ENCODE assay signal across 1 cellular context in the genomic region with DNA sequence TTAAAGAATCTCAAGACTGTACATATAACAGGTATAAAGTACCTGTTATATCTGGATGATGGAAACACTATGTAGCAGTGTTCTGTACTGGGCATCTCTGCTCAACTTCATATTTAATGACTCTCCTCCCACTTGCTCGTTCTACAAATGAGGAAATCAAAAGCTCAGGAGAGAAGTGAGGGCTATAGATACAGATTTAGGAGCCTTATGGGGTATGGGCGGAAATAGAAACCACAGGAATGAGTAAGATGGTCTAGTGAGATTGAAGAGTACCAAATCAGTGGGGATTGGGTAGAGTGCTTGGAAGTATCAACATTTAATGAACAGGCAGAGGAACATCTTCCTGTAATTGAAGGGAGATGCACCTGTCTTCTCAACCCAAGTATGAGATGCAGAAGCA.
TF ChIP-seq lines count a peak whose summit lies in the region.

No MANE protein-coding gene starts in this region.

TF ChIP-seq in HepG2, 621 proteins besides CTCF, POLR2A, EP300 and RAD21:
- TF ChIP-seq ATF2 (CRISPR knock-in tag; IDR thresholded peaks at IDR 0.05) (no peak), SMAD1 (CRISPR knock-in tag; IDR thresholded peaks at IDR 0.05; ENCODE audit: borderline replicate concordance, low read depth) (no peak), ZNF558 (CRISPR knock-in tag; IDR thresholded peaks at IDR 0.05; ENCODE audit: borderline replicate concordance) (no peak), ESRRA (CRISPR knock-in tag; IDR thresholded peaks at IDR 0.05; ENCODE audit: low read depth) (no peak), RFXAP (CRISPR knock-in tag; IDR thresholded peaks at IDR 0.05; ENCODE audit: borderline replicate concordance) (no peak), USF2 (IDR thresholded peaks at IDR 0.05; ENCODE audit: low read depth, low read length) (no peak), USF2 (CRISPR knock-in tag; IDR thresholded peaks at IDR 0.05; ENCODE audit: borderline replicate concordance) (no peak), CENPX (CRISPR knock-in tag; IDR thresholded peaks at IDR 0.05) (no peak), ZNF639 (CRISPR knock-in tag; conservative IDR thresholded peaks at IDR 0.05) (no peak), ZNF615 (CRISPR knock-in tag; IDR thresholded peaks at IDR 0.05; ENCODE audit: borderline replicate concordance) (no peak), JUNB (CRISPR knock-in tag; IDR thresholded peaks at IDR 0.05; ENCODE audit: borderline replicate concordance) (no peak), ZNF337 (CRISPR knock-in tag; IDR thresholded peaks at IDR 0.05; ENCODE audit: borderline replicate concordance, low read depth) (no peak)
